ENCODE assay signal across 24 cellular contexts in genomic region chr20:16125810-16126209, GRCh38.
DNase-seq lines count a peak whose midpoint lies in the region; ATAC-seq and TF ChIP-seq lines count a peak whose summit lies in the region.
"Had no signal": no experiment of that assay in that cellular context is flagged by ENCODE, and none has a peak within 500 bp of the region (broad histone marks: within the 10 kb centered on the region; RNA-seq: fewer than 3 reads in every experiment).

No MANE protein-coding gene starts in this region.

- no peak for TF ChIP-seq POLR2A in gastrocnemius medialis (IDR thresholded peaks at IDR 0.05)

- WGBS in GM23248 (ENCODE audit: low coverage in 1 of 2, low lambda C conversion rate in 2 of 2, missing lambda C conversion rate in 2 of 2), 2 experiments = 18 to 23% methylated on average over 4 of the region's 4 CpGs

- H3K4me3 Mint-ChIP-seq in effector memory CD8-positive, alpha-beta T cell = no peak overlapping the region
- H3K4me3 Mint-ChIP-seq: activated CD8-positive, alpha-beta T cell treated with anti-CD3 and anti-CD28 coated beads for 36 hours; CD8-positive, alpha-beta T cell; neural progenitor cell; T-helper 1 cell treated with Interleukin-12 subunit alpha and Interleukin-12 subunit beta and Interleukin-4 antibody, amounts not matched to agents 30 μg/mL and 1 μg/mL, for 36 hours had no signal

- peaks cover 10 to 12% of the 10 kb centered on the region in 2 donors for H3K9me3 Mint-ChIP-seq in effector memory CD8-positive, alpha-beta T cell
- H3K9me3 Mint-ChIP-seq: CD8-positive, alpha-beta T cell; neural progenitor cell had no signal

- no peaks in the 10 kb centered on the region for H3K36me3 ChIP-seq in GM23248 (ENCODE audit: low read depth)
- H3K36me3 ChIP-seq in gastrocnemius medialis = no peaks in the 10 kb centered on the region
- H3K36me3 ChIP-seq: neural progenitor cell, suprapubic skin had no signal

- no peaks in the 10 kb centered on the region for H4K20me1 ChIP-seq in GM23248 (ENCODE audit: insufficient read depth)

- H3K27ac Mint-ChIP-seq in effector memory CD8-positive, alpha-beta T cell = no peak overlapping the region
- H3K27ac Mint-ChIP-seq: activated CD8-positive, alpha-beta T cell treated with anti-CD3 and anti-CD28 coated beads for 36 hours; CD8-positive, alpha-beta T cell; neural progenitor cell; T-helper 1 cell treated with Interleukin-12 subunit alpha and Interleukin-12 subunit beta and Interleukin-4 antibody, amounts not matched to agents 30 μg/mL and 1 μg/mL, for 36 hours had no signal

- H3F3A ChIP-seq in GM23248 (ENCODE audit: insufficient read depth) = no peaks in the 10 kb centered on the region

- no peak overlapping the region for H3K9ac ChIP-seq in GM23248
- H3K9ac ChIP-seq: neural progenitor cell had no signal

- H3K27me3 Mint-ChIP-seq in effector memory CD8-positive, alpha-beta T cell = no peaks in the 10 kb centered on the region
- H3K27me3 Mint-ChIP-seq: activated CD8-positive, alpha-beta T cell treated with anti-CD3 and anti-CD28 coated beads for 36 hours had no signal

- peak; percentile 1 for DNase-seq in GM23248
- DNase-seq in astrocyte of the hippocampus (ENCODE audit: low read depth, low spot score) = peak; percentile 65
- DNase-seq in islet precursor cell = peak; percentile 66
- peak in 1 of 2 donors; percentile 25 for DNase-seq in gastrocnemius medialis
- DNase-seq in effector memory CD8-positive, alpha-beta T cell = no peak
- DNase-seq in HPDE6-E6E7 (ENCODE audit: extremely low spot score) = no peak
- DNase-seq in NCI-H1930 (lab: John Stamatoyannopoulos, UW) = no peak
- no peak for DNase-seq in kidney glomerular epithelial cell (lab: John Stamatoyannopoulos, UW)
- DNase-seq: activated CD8-positive, alpha-beta T cell treated with anti-CD3 and anti-CD28 coated beads for 36 hours; activated naive CD4-positive, alpha-beta T cell treated with Interleukin-2 at 50 U/mL for 16 hours; activated T-cell treated with anti-CD3 and anti-CD28 coated beads, Interleukin-2, amount 50 U/mL, for 1 hour; CD8-positive, alpha-beta T cell; DND-41; effector CD8-positive, alpha-beta T cell; GOT3; NCI-H1417; NCI-H2171; NCI-H69; SIG-M5; stimulated activated CD4-positive, alpha-beta T cell treated with anti-CD3 and anti-CD28 coated beads, Interleukin-12 subunit alpha, Interleukin-12 subunit beta, amount 100 ng/mL, for 4 hours had no signal

- no peaks in the 10 kb centered on the region for H3K27me3 ChIP-seq in GM23248 (replicated peaks; ENCODE audit: insufficient read depth)
- H3K27me3 ChIP-seq in gastrocnemius medialis = no peaks in the 10 kb centered on the region
- H3K27me3 ChIP-seq: neural progenitor cell, suprapubic skin had no signal

- H3K79me2 ChIP-seq in GM23248 (ENCODE audit: insufficient read depth) = no peaks in the 10 kb centered on the region

- no peaks in the 10 kb centered on the region for H3K36me3 Mint-ChIP-seq in effector memory CD8-positive, alpha-beta T cell (ENCODE audit: insufficient read depth)
- H3K36me3 Mint-ChIP-seq: CD8-positive, alpha-beta T cell; neural progenitor cell had no signal

- H3K4me3 ChIP-seq in GM23248 = no peak overlapping the region
- no peak overlapping the region for H3K4me3 ChIP-seq in gastrocnemius medialis
- H3K4me3 ChIP-seq: neural progenitor cell, suprapubic skin had no signal

- H3K4me2 ChIP-seq in GM23248 (ENCODE audit: unreplicated experiment) = no peak overlapping the region
- H3K4me2 ChIP-seq: neural progenitor cell had no signal

- ATAC-seq in gastrocnemius medialis = peak; percentile 53 to 81
- ATAC-seq in effector memory CD8-positive, alpha-beta T cell (replicated peaks) = no peak
- ATAC-seq: activated CD8-positive, alpha-beta T cell treated with anti-CD3 and anti-CD28 coated beads for 36 hours; CD8-positive, alpha-beta T cell had no signal

- no peaks in the 10 kb centered on the region for H3K4me1 Mint-ChIP-seq in effector memory CD8-positive, alpha-beta T cell (ENCODE audit: low read depth in 2 of 2)
- H3K4me1 Mint-ChIP-seq: neural progenitor cell had no signal

- intact Hi-C loops in gastrocnemius medialis (cut with DNase I; ENCODE audit: low total_unique reads) = no loop called here

- no peak overlapping the region for H2AFZ ChIP-seq in GM23248
- H2AFZ ChIP-seq: neural progenitor cell had no signal

- in situ Hi-C loops in GM23248 (cut with MboI) (no loop called here), gastrocnemius medialis (cut with MboI; ENCODE audit: low sequenced_read_pairs in 4 of 4) (no loop called here)

- no peaks in the 10 kb centered on the region for H3K9me3 ChIP-seq in GM23248 (ENCODE audit: low read depth)
- H3K9me3 ChIP-seq in gastrocnemius medialis = no peaks in the 10 kb centered on the region
- H3K9me3 ChIP-seq: suprapubic skin had no signal

- H3K27ac ChIP-seq in GM23248 (no peak overlapping the region), gastrocnemius medialis (no peak overlapping the region)
- H3K27ac ChIP-seq: neural progenitor cell, suprapubic skin, VCaP had no signal

- TF ChIP-seq CTCF in gastrocnemius medialis (IDR thresholded peaks at IDR 0.05 in 4 of 5, conservative IDR thresholded peaks at IDR 0.05 in 1 of 5) = no peak

- no peaks in the 10 kb centered on the region for H3K4me1 ChIP-seq in GM23248 (ENCODE audit: insufficient read depth)
- peaks cover 0 to 3% of the 10 kb centered on the region in 2 donors for H3K4me1 ChIP-seq in gastrocnemius medialis
- H3K4me1 ChIP-seq: neural progenitor cell, suprapubic skin had no signal

- H3K9me2 ChIP-seq in GM23248 (ENCODE audit: insufficient read depth) = no peaks in the 10 kb centered on the region

Comparison
In these comparisons a context has a peak if more than half of its experiments do, and no peak if none do; other contexts are left out.
1. DNase-seq: peak in GM23248 (single experiment), astrocyte of the hippocampus (single experiment) and islet precursor cell (single experiment); none in effector memory CD8-positive, alpha-beta T cell (0 of 3), HPDE6-E6E7 (single experiment), NCI-H1930 (0 of 2) and kidney glomerular epithelial cell (single experiment).